ENCODE assay signal across 19 cellular contexts in the genomic region with DNA sequence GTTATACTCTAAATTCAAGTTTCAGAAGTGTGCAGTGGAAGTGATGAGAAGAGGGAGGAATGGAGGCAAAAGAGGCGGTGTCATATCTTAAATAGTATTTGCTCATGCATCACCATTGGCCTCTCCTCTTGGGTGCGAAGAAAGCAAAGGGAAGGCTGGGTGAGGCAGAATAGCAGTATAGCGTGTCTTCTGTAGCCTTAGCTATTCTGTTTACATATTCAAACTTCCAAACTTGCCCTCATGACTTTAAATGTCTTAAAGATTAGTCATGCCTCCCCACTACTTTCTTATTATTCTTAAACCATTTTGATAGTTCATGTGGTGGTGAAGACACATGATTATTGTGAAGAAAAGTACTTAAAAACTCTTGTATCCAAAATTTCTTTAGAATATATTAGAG.
DNase-seq lines count a peak whose midpoint lies in the region; ATAC-seq and TF ChIP-seq lines count a peak whose summit lies in the region.
"Had no signal": no experiment of that assay in that cellular context is flagged by ENCODE, and none has a peak within 500 bp of the region (broad histone marks: within the 10 kb centered on the region; RNA-seq: fewer than 3 reads in every experiment).

No MANE protein-coding gene starts in this region.

- in situ Hi-C loops in astrocyte of the cerebellum (cut with HindIII; ENCODE audit: low sequenced_read_pairs) = no loop called here

- no peak for ATAC-seq in HG03439 (IDR thresholded peaks at IDR 0.05; ENCODE audit: unreplicated experiment)
- ATAC-seq: left ventricle myocardium superior, mucosa of descending colon, right cardiac atrium had no signal

- no peak overlapping the region for H3K4me3 ChIP-seq in HFF-Myc (replicated peaks; ENCODE audit: low read depth, low read length)
- no peak overlapping the region for H3K4me3 ChIP-seq in astrocyte of the cerebellum (ENCODE audit: low read depth, low read length)
- H3K4me3 ChIP-seq in fibroblast of villous mesenchyme (ENCODE audit: low read depth, low read length) = no peak overlapping the region
- H3K4me3 ChIP-seq: adrenal gland, mucosa of descending colon, Peyer's patch, stomach had no signal

- DNase-seq in HFF-Myc (ENCODE audit: extremely low read depth, low read depth) (peak; percentile 20), astrocyte of the cerebellum (ENCODE audit: low read depth) (peak; percentile 6), fibroblast of villous mesenchyme (ENCODE audit: low read depth) (peak; percentile 68), stromal cell of bone marrow (ENCODE audit: low read depth) (peak; percentile 4), DMS 273 treated with DMSO at 0.1 percent for 48 hours (lab: John Stamatoyannopoulos, UW) (no peak), T-helper 2 cell (no peak)
- DNase-seq: activated CD4-positive, alpha-beta T cell treated with anti-CD3 and anti-CD28 coated beads for 1 hour; adrenal gland; cerebellar nuclear complex; GF-D8; left ventricle myocardium superior; mucosa of descending colon; NCI-H1436 treated with DMSO at 0.1 percent for 48 hours; NCI-H2227 treated with DMSO at 0.1 percent for 48 hours; Peyer's patch; right cardiac atrium; stimulated activated CD4-positive, alpha-beta T cell treated with anti-CD3 and anti-CD28 coated beads, Interleukin-1b, Interleukin-23, amount 100 ng/mL, for 48 hours; stomach had no signal

- no peak for TF ChIP-seq CTCF in HFF-Myc (IDR thresholded peaks at IDR 0.05; ENCODE audit: low read depth, low read length, missing control alignments)
- TF ChIP-seq CTCF in astrocyte of the cerebellum (IDR thresholded peaks at IDR 0.05; ENCODE audit: low read depth, low read length, missing control alignments) = no peak
- TF ChIP-seq CTCF in fibroblast of villous mesenchyme (IDR thresholded peaks at IDR 0.05; ENCODE audit: insufficient read depth, low read depth, low read length) = no peak

Comparison
In these comparisons a context has a peak if more than half of its experiments do, and no peak if none do; other contexts are left out.
1. DNase-seq: peak in HFF-Myc (single experiment), astrocyte of the cerebellum (single experiment), fibroblast of villous mesenchyme (single experiment) and stromal cell of bone marrow (single experiment); none in DMS 273 treated with DMSO at 0.1 percent for 48 hours (single experiment) and T-helper 2 cell (0 of 5).